In genomic region chr3:124832782-124833709, GRCh38 we compare ENCODE assay signal across 12 cellular contexts. TPM values are rescaled to one million over a fixed set of nuclear protein-coding genes. Genes with fewer than 3 reads are reported as not detected.
A peak's percentile ranks its signal among the peaks of the same experiment; 100 is the strongest.
DNase-seq lines count a peak whose midpoint lies in the region; ATAC-seq, FAIRE-seq and TF ChIP-seq lines count a peak whose summit lies in the region.
"Had no signal": no experiment of that assay in that cellular context is flagged by ENCODE, and none has a peak within 500 bp of the region (broad histone marks: within the 10 kb centered on the region; RNA-seq: fewer than 3 reads in every experiment).

No MANE protein-coding gene starts in this region.

- no peak for ATAC-seq in A549

- H3K9me3 Mint-ChIP-seq in nephron: no peaks in the 10 kb centered on the region

- TF ChIP-seq CTCF in A549 (IDR thresholded peaks at IDR 0.05) (no peak), epithelial cell of proximal tubule (conservative IDR thresholded peaks at IDR 0.05; ENCODE audit: low read depth, low read length) (no peak), nephron (IDR thresholded peaks at IDR 0.05; ENCODE audit: unreplicated experiment in 3 of 3) (no peak)

- no peak for TF ChIP-seq RAD21 in A549 (conservative IDR thresholded peaks at IDR 0.05 in 1 of 2, IDR thresholded peaks at IDR 0.05 in 1 of 2)

- peaks cover 81% of the 10 kb centered on the region for H3K4me1 ChIP-seq in A549

- peak overlapping the region; percentile 93 to 94 for H3K27ac ChIP-seq in A549
- H3K27ac ChIP-seq: HL-60 had no signal

- FAIRE-seq in A549 (lab: Jason Lieb, UNC): no peak

- CTCF ChIA-PET in A549 (lab: Yijun Ruan, JAX): interaction anchor here (0.7 to 1.5 kb wide), 4 partner anchors 10 to 71 kb away, joined by 3 to 6 read pairs (median 5); no protein-coding TSS in a partner anchor

- peaks cover 16% of the 10 kb centered on the region for H3K36me3 Mint-ChIP-seq in nephron (ENCODE audit: low read depth)

- peak overlapping the region; percentile 1; the same call in 1 of the 3 replicates for H3K4me3 ChIP-seq in A549
- no peak overlapping the region for H3K4me3 ChIP-seq in epithelial cell of proximal tubule (ENCODE audit: low read depth, low read length)
- H3K4me3 ChIP-seq: mucosa of descending colon had no signal

- peaks cover 8% of the 10 kb centered on the region for H3K27me3 Mint-ChIP-seq in nephron (ENCODE audit: low read depth)

- 77% methylated on average over 1 of the region's 1 CpG for WGBS in A549 (ENCODE audit: missing lambda C conversion rate)

- no peak for TF ChIP-seq POLR2A in A549 (IDR thresholded peaks at IDR 0.05; ENCODE audit: low read length)

- no peak for DNase-seq in A549 (ENCODE audit: low read depth in 1 of 2, low spot score in 1 of 2)
- peak; percentile 88 for DNase-seq in LHCN-M2 (ENCODE audit: low read depth)
- peak; percentile 66 for DNase-seq in epithelial cell of proximal tubule (ENCODE audit: low read depth)
- no peak for DNase-seq in NCI-H1417 (lab: John Stamatoyannopoulos, UW)
- DNase-seq in NOMO-1 treated with DMSO at 0.1 percent for 48 hours (lab: John Stamatoyannopoulos, UW; ENCODE audit: unreplicated experiment): no peak
- no peak for DNase-seq in superior temporal gyrus (ENCODE audit: extremely low spot score)
- DNase-seq in middle frontal gyrus (ENCODE audit: extremely low spot score, low spot score): no peak
- DNase-seq: cortex of kidney, mucosa of descending colon, NCI-H2081 treated with DMSO at 0.1 percent for 48 hours had no signal

- H3K4me1 Mint-ChIP-seq in nephron: peaks cover 52% of the 10 kb centered on the region

- POLR2A ChIA-PET in A549 (lab: Yijun Ruan, JAX): interaction anchor here (1.4 kb wide), 1 partner anchor 54 kb away, joined by 6 read pairs; the partner anchor contains the start of gene ITGB5

- H3K4me3 Mint-ChIP-seq in nephron: no peak overlapping the region

- peak overlapping the region; percentile 67 for H3K4me2 ChIP-seq in A549

- peaks cover 6% of the 10 kb centered on the region; the same call in 1 of the 3 replicates for H3K9me3 ChIP-seq in A549
- H3K9me3 ChIP-seq: mucosa of descending colon had no signal

- peak overlapping the region; percentile 46 to 94 (median 92) for H3K27ac Mint-ChIP-seq in nephron

- TF ChIP-seq EP300 in A549 (IDR thresholded peaks at IDR 0.05): no peak

TF ChIP-seq in A549, 52 proteins besides CTCF, POLR2A, EP300 and RAD21:
- TF ChIP-seq NPAS2 (CRISPR knock-in tag; IDR thresholded peaks at IDR 0.05; ENCODE audit: borderline replicate concordance): no peak
- TF ChIP-seq CEBPB (IDR thresholded peaks at IDR 0.05): no peak
- TF ChIP-seq MAFK (IDR thresholded peaks at IDR 0.05; ENCODE audit: partially characterized antibody): no peak
- TF ChIP-seq HOXB5 (CRISPR knock-in tag; IDR thresholded peaks at IDR 0.05): no peak
- no peak for TF ChIP-seq ZC3H11A (IDR thresholded peaks at IDR 0.05)
- no peak for TF ChIP-seq HMGXB4 (CRISPR knock-in tag; IDR thresholded peaks at IDR 0.05; ENCODE audit: borderline replicate concordance)
- TF ChIP-seq REST (IDR thresholded peaks at IDR 0.05): no peak
- no peak for TF ChIP-seq HEYL (CRISPR knock-in tag; IDR thresholded peaks at IDR 0.05)

RNA-seq across cellular contexts. Expression of gene ITGB5, which starts 54.1 kb away (rescaled TPM):
- 260 and 476 TPM in 2 replicates for polyA plus RNA-seq in A549 (2011; rRNA removed)
- 393 and 412 TPM in 2 replicates for polyA plus RNA-seq in A549 (2012; cell fraction: cytosol; rRNA removed)
- 508 and 526 TPM in 2 replicates for polyA plus RNA-seq in A549 (2012; cell fraction: nucleus; rRNA removed)
- polyA plus RNA-seq in A549 (2017; fragmentation: RNase III; extraction: RNeasy Plus Mini Kit Qiagen cat#74134 plus additional on column Dnase treatment): 174 to 209 TPM (median 201 TPM) in 3 replicates
- polyA minus RNA-seq in A549 (2011; rRNA and poly(A)+ RNA removed): 629 and 645 TPM in 2 replicates
- 173 and 224 TPM in 2 replicates for total RNA-seq in LHCN-M2 (2014; rRNA removed)
- polyA plus RNA-seq in LHCN-M2 (2012): 367 TPM
- 129 and 141 TPM in 2 replicates for total RNA-seq in epithelial cell of proximal tubule

Comparison
In these comparisons a context has a peak if more than half of its experiments do, and no peak if none do; other contexts are left out.
1. DNase-seq: peak in LHCN-M2 (single experiment) and epithelial cell of proximal tubule (single experiment); none in A549 (0 of 2), NCI-H1417 (0 of 3), NOMO-1 treated with DMSO at 0.1 percent for 48 hours (single experiment), superior temporal gyrus (single experiment) and middle frontal gyrus (single experiment).